ENCODE assay signal across 8 cellular contexts in the genomic region with DNA sequence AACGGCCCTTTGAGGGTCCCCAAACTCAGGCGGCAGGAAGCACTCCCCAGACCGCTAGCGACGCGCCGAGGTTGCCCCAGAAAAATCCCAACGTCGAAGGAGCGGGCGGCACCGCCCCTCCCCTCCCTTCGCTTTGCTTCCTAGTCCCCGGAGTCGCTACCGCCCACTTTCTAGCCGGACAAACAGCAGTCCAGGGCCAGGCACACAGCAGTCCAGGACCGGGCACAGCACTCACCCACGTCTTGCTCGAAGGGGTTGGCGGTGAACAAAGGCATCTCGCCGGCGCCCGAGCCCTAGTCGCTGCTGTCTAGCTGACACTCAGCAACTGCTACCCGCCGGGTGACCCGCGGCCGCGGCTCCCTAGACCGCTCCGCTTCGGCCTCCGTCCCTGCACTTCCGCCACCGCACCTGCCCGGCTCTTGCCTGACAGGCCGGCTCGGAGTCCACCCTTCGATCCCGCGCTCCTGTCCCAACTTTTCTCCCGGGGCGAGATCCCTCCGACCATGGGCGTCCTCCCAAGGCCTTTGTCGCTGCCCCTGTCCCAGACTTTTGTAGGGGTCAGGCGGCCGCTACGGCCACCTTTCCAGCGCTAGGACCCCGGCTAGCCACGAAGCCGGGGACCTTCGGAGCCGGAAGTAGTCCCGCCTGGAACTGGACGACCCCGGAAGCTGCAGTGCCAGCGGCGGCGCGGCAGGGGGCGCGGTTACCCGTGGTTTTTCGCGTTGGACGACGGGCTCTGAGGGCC. TPM values are rescaled to one million over a fixed set of nuclear protein-coding genes. Genes with fewer than 3 reads are reported as not detected.
DNase-seq lines count a peak whose midpoint lies in the region; ATAC-seq and TF ChIP-seq lines count a peak whose summit lies in the region.

Gene STAM2, minus strand, starts transcription at position 396 of the 745 bp plus-strand sequence. Its CDS starts 121 bp downstream, at position 275.

- H3K36me3 ChIP-seq in heart right ventricle (no peaks in the 10 kb centered on the region), upper lobe of right lung (no peaks in the 10 kb centered on the region)

- H3K4me1 ChIP-seq in heart right ventricle (peaks cover 2 to 47% (median 31%) of the 10 kb centered on the region in 9 donors), upper lobe of right lung (peaks cover 42% of the 10 kb centered on the region)

- H3K9me3 ChIP-seq in heart right ventricle (no peaks in the 10 kb centered on the region), upper lobe of right lung (no peaks in the 10 kb centered on the region)

- H3K4me3 ChIP-seq in heart right ventricle: peak within 1 kb of the TSS; percentile 56 to 98 (median 76)
- H3K4me3 ChIP-seq in upper lobe of right lung: peak within 1 kb of the TSS; percentile 87

- in situ Hi-C loops in GM13976 (cut with MboI; ENCODE audit: low sequenced_read_pairs, unreplicated experiment): no loop called here

- peak within 1 kb of the TSS; percentile 92 to 99 (median 96) for H3K27ac ChIP-seq in heart right ventricle
- peak within 1 kb of the TSS; percentile 99 for H3K27ac ChIP-seq in upper lobe of right lung

- intact Hi-C loops in T-helper 1 cell treated with Interleukin-12 subunit alpha and Interleukin-12 subunit beta and Interleukin-4 antibody, amounts not matched to agents 30 ng/mL and 1 ng/mL, for 36 hours (cut with micrococcal nuclease): loop anchor here (1.0 to 10.0 kb wide), 18 partner anchors 9 to 1343 kb away; partner anchors contain the start of genes ARL5A, CACNB4, FMNL2 and PRPF40A
- intact Hi-C loops in heart right ventricle (cut with DNase I) (loop anchor here in 7 of 10 donors (2.0 to 10.0 kb wide), 6 partner anchors 138 to 542 kb away; partner anchors contain the start of genes ARL6IP6 (in 2 of the 7), PRPF40A (in 2 of the 7) and FMNL2 (in 1 of the 7)), posterior vena cava (cut with DNase I) (loop anchor here in 1 of 2 donors (5.0 kb wide), 1 partner anchor 462 kb away; no protein-coding TSS in a partner anchor), upper lobe of right lung (cut with DNase I) (no loop called here)

- TF ChIP-seq CTCF in GM13976 (IDR thresholded peaks at IDR 0.05; ENCODE audit: borderline replicate concordance, control extremely low read depth, extremely low read depth, insufficient read depth, missing control alignments): peak; percentile 94
- peak; percentile 87 to 99 (median 97) for TF ChIP-seq CTCF in heart right ventricle (IDR thresholded peaks at IDR 0.05)
- peak; percentile 95 for TF ChIP-seq CTCF in upper lobe of right lung (IDR thresholded peaks at IDR 0.05)

- H3K27me3 ChIP-seq in heart right ventricle: no peaks in the 10 kb centered on the region
- no peaks in the 10 kb centered on the region for H3K27me3 ChIP-seq in upper lobe of right lung

- 0% methylated on average over 71 to 72 of the region's 72 CpGs for WGBS in heart right ventricle, 2 donors

- peak; percentile 94 for DNase-seq in GM13976 (ENCODE audit: low spot score)
- peak; percentile 67 for DNase-seq in NCI-H1436 treated with DMSO at 0.1 percent for 48 hours (lab: John Stamatoyannopoulos, UW)
- peak; percentile 85 for DNase-seq in amniotic epithelial cell (ENCODE audit: low read depth)
- peak; percentile 92 to 95 for DNase-seq in heart right ventricle
- peak; percentile 97 for DNase-seq in posterior vena cava (ENCODE audit: low spot score)
- DNase-seq in upper lobe of right lung: peak; percentile 97

- ATAC-seq in HG02852 (IDR thresholded peaks at IDR 0.05; ENCODE audit: unreplicated experiment): peak; percentile 71
- peak; percentile 91 to 98 (median 96) for ATAC-seq in heart right ventricle
- ATAC-seq in upper lobe of right lung: peak; percentile 96

RNA-seq across cellular contexts. Expression of gene STAM2, which starts in this region (rescaled TPM):
- 22.4 and 24.0 TPM in 2 replicates for total RNA-seq in T-helper 1 cell treated with Interleukin-12 subunit alpha and Interleukin-12 subunit beta and Interleukin-4 antibody, amounts not matched to agents 30 ng/mL and 1 ng/mL, for 36 hours
- total RNA-seq in heart right ventricle: 10 to 100 TPM; 22.4 to 35.9 (median 27.2) TPM
- 1 to 10 TPM; 6.9 to 7.0 TPM for polyA plus RNA-seq in heart right ventricle
- 10 to 100 TPM; 40.9 to 50.8 TPM for total RNA-seq in posterior vena cava
- total RNA-seq in upper lobe of right lung: 42.5 TPM

Comparison
In these comparisons a context has a peak if more than half of its experiments do, and no peak if none do; other contexts are left out.
1. Peak in every context shown above with its lines: DNase-seq, ATAC-seq, H3K4me3 ChIP-seq and H3K27ac ChIP-seq.